In genomic region chr4:99402765-99403164, GRCh38 we compare ENCODE assay signal across 2 cellular contexts.
TF ChIP-seq lines count a peak whose summit lies in the region.

No MANE protein-coding gene starts in this region.

TF ChIP-seq in Ishikawa, 13 proteins besides CTCF, POLR2A, EP300 and RAD21 (continued from another document):
- no peak for TF ChIP-seq REST (IDR thresholded peaks at IDR 0.05; ENCODE audit: low read depth)
- no peak for TF ChIP-seq CREB1 (IDR thresholded peaks at IDR 0.05; ENCODE audit: low read depth)
- no peak for TF ChIP-seq NFIC (IDR thresholded peaks at IDR 0.05)
- TF ChIP-seq EGR1 (IDR thresholded peaks at IDR 0.05) = no peak
- no peak for TF ChIP-seq CEBPB (IDR thresholded peaks at IDR 0.05)
- no peak for TF ChIP-seq YY1 (IDR thresholded peaks at IDR 0.05; ENCODE audit: low read depth)
- no peak for TF ChIP-seq USF1 (IDR thresholded peaks at IDR 0.05)
TF ChIP-seq in Ishikawa: peak in this region for 0.

TF ChIP-seq in H1, 55 proteins besides CTCF, POLR2A, EP300 and RAD21 (continued from another document):
- TF ChIP-seq SRF (IDR thresholded peaks at IDR 0.05; ENCODE audit: low read depth, low read length) (no peak), RNF2 (IDR thresholded peaks at IDR 0.05; ENCODE audit: borderline replicate concordance, low read depth, low read length, missing control alignments, poor library complexity, severe bottlenecking) (no peak), PHF8 (conservative IDR thresholded peaks at IDR 0.05; ENCODE audit: low read depth, low read length) (no peak), ATF3 (IDR thresholded peaks at IDR 0.05; ENCODE audit: insufficient read depth, low read depth, low read length) (no peak), CTBP2 (IDR thresholded peaks at IDR 0.05; ENCODE audit: borderline replicate concordance, insufficient read depth, insufficient read length, low read length) (no peak), CREB1 (IDR thresholded peaks at IDR 0.05) (no peak), EZH2 (IDR thresholded peaks at IDR 0.05; ENCODE audit: low read depth, low read length, severe bottlenecking) (no peak), BCL11A (IDR thresholded peaks at IDR 0.05; ENCODE audit: low read depth in 2 of 2, low read length in 2 of 2) (no peak), SIRT6 (IDR thresholded peaks at IDR 0.05; ENCODE audit: low read length) (no peak), CBX5 (IDR thresholded peaks at IDR 0.05; ENCODE audit: low read depth, low read length) (no peak), RXRA (IDR thresholded peaks at IDR 0.05; ENCODE audit: insufficient read depth, low read depth, low read length) (no peak), CHD7 (IDR thresholded peaks at IDR 0.05; ENCODE audit: insufficient replicate concordance, low read length) (no peak), TBP (IDR thresholded peaks at IDR 0.05; ENCODE audit: low read depth, low read length) (no peak), SAP30 (IDR thresholded peaks at IDR 0.05; ENCODE audit: insufficient read depth, insufficient replicate concordance, low read length) (no peak)
